ENCODE assay signal across 4 cellular contexts in the genomic region with DNA sequence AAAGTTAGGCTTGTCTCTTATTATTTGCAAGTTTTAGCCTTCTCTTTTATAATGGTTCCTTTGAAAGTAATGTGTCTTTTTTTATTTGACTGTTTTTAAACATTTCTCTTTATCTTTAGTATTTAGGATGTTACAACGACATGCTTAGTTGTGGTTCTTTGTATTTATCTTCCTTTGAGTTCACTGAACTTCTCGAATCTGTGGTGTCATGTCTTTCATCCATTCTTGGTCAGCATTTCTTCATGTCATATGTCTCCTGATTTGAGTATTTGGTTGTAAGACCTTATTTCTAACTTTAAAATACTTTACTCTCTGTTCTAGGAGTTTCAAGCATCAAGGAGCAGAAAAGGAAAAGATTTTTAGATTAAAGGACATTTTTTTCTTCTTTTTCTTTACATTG. TPM values are rescaled to one million over a fixed set of nuclear protein-coding genes. Genes with fewer than 3 reads are reported as not detected.
"Had no signal": no experiment of that assay in that cellular context is flagged by ENCODE, and none has a peak within 500 bp of the region (broad histone marks: within the 10 kb centered on the region; RNA-seq: fewer than 3 reads in every experiment).

No MANE protein-coding gene starts in this region.

- DNase-seq: GDM1, GF-D8 had no signal

- H3K4me3 ChIP-seq: GM12878 had no signal

- ATAC-seq: GM12878 had no signal

RNA-seq across cellular contexts. Expression of gene BARX2, which starts 15.9 kb away (rescaled TPM):
- total RNA-seq: G401, GM12878 had no signal
